ENCODE assay signal across 1 cellular context in genomic region chr2:24883946-24884345, GRCh38.
TF ChIP-seq lines count a peak whose summit lies in the region.

No MANE protein-coding gene starts in this region.

TF ChIP-seq in GM23338, 12 proteins besides CTCF, POLR2A, EP300 and RAD21 (continued from another document):
- TF ChIP-seq ZNF462 (CRISPR knock-in tag; IDR thresholded peaks at IDR 0.05) (no peak), ZNF114 (CRISPR knock-in tag; IDR thresholded peaks at IDR 0.05) (no peak), CREB1 (CRISPR knock-in tag; IDR thresholded peaks at IDR 0.05; ENCODE audit: low read depth) (no peak), STAT1 (IDR thresholded peaks at IDR 0.05; ENCODE audit: unreplicated experiment) (no peak), NANOG (IDR thresholded peaks at IDR 0.05; ENCODE audit: borderline replicate concordance) (no peak), ZNF331 (CRISPR knock-in tag; IDR thresholded peaks at IDR 0.05; ENCODE audit: low read depth) (no peak)
TF ChIP-seq in GM23338: peak in this region for 0.
